ENCODE assay signal across 1 cellular context in the genomic region with DNA sequence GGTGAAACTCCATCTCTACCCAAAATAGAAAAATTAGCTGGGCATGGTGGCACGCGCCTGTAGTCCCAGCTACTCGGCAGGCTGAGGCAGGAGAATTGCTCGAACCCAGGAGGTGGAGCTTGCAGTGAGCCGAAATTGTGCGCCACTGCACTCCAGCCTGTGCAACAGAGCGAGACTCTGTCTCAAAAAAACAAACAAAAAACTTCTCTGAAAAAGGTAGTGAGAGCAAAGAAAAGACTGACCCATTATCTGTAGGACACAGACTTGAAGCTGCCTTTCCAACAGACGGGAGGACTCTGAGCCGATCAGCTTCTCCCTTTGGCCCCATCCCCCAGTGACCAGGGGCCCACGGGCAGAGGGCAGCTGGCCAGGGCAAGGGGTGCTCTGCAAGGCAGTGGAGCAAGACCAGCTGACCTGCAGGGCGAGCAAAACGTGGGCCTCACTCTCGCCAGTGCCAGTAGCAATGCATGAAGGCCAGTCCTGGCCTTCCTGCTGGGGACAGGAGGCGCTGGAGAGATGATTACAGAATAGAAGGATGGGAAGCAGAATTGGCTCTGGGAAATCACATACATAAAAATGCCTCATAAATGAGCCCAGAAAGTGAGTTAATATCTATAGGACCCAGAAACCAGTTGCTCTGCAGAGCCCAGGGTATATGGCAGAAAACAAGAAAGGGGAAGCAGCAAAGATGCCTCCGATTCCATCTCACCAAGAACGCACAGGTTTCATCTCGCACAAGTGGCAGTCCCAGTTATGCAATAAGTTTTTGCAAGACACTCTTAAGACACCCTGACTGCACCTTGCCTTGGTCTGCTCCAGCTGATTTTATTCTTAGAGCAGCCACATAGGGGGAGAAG.
TF ChIP-seq lines count a peak whose summit lies in the region.

No MANE protein-coding gene starts in this region.

TF ChIP-seq in GM23338, 12 proteins besides CTCF, POLR2A, EP300 and RAD21 (continued from another document):
- TF ChIP-seq, protein P1, sequence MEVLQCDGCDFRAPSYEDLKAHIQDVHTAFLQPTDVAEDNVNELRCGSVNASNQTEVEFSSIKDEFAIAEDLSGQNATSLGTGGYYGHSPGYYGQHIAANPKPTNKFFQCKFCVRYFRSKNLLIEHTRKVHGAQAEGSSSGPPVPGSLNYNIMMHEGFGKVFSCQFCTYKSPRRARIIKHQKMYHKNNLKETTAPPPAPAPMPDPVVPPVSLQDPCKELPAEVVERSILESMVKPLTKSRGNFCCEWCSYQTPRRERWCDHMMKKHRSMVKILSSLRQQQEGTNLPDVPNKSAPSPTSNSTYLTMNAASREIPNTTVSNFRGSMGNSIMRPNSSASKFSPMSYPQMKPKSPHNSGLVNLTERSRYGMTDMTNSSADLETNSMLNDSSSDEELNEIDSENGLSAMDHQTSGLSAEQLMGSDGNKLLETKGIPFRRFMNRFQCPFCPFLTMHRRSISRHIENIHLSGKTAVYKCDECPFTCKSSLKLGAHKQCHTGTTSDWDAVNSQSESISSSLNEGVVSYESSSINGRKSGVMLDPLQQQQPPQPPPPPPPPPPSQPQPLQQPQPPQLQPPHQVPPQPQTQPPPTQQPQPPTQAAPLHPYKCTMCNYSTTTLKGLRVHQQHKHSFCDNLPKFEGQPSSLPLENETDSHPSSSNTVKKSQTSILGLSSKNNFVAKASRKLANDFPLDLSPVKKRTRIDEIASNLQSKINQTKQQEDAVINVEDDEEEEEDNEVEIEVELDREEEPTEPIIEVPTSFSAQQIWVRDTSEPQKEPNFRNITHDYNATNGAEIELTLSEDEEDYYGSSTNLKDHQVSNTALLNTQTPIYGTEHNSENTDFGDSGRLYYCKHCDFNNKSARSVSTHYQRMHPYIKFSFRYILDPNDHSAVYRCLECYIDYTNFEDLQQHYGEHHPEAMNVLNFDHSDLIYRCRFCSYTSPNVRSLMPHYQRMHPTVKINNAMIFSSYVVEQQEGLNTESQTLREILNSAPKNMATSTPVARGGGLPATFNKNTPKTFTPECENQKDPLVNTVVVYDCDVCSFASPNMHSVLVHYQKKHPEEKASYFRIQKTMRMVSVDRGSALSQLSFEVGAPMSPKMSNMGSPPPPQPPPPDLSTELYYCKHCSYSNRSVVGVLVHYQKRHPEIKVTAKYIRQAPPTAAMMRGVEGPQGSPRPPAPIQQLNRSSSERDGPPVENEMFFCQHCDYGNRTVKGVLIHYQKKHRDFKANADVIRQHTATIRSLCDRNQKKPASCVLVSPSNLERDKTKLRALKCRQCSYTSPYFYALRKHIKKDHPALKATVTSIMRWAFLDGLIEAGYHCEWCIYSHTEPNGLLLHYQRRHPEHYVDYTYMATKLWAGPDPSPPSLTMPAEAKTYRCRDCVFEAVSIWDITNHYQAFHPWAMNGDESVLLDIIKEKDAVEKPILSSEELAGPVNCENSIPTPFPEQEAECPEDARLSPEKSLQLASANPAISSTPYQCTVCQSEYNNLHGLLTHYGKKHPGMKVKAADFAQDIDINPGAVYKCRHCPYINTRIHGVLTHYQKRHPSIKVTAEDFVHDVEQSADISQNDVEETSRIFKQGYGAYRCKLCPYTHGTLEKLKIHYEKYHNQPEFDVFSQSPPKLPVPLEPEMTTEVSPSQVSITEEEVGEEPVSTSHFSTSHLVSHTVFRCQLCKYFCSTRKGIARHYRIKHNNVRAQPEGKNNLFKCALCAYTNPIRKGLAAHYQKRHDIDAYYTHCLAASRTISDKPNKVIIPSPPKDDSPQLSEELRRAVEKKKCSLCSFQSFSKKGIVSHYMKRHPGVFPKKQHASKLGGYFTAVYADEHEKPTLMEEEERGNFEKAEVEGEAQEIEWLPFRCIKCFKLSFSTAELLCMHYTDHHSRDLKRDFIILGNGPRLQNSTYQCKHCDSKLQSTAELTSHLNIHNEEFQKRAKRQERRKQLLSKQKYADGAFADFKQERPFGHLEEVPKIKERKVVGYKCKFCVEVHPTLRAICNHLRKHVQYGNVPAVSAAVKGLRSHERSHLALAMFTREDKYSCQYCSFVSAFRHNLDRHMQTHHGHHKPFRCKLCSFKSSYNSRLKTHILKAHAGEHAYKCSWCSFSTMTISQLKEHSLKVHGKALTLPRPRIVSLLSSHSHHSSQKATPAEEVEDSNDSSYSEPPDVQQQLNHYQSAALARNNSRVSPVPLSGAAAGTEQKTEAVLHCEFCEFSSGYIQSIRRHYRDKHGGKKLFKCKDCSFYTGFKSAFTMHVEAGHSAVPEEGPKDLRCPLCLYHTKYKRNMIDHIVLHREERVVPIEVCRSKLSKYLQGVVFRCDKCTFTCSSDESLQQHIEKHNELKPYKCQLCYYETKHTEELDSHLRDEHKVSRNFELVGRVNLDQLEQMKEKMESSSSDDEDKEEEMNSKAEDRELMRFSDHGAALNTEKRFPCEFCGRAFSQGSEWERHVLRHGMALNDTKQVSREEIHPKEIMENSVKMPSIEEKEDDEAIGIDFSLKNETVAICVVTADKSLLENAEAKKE (CRISPR knock-in tag; IDR thresholded peaks at IDR 0.05), result no peak
- TF ChIP-seq EZH2 (IDR thresholded peaks at IDR 0.05; ENCODE audit: low read depth, unreplicated experiment), result no peak
